ENCODE assay signal across 1 cellular context in the genomic region with DNA sequence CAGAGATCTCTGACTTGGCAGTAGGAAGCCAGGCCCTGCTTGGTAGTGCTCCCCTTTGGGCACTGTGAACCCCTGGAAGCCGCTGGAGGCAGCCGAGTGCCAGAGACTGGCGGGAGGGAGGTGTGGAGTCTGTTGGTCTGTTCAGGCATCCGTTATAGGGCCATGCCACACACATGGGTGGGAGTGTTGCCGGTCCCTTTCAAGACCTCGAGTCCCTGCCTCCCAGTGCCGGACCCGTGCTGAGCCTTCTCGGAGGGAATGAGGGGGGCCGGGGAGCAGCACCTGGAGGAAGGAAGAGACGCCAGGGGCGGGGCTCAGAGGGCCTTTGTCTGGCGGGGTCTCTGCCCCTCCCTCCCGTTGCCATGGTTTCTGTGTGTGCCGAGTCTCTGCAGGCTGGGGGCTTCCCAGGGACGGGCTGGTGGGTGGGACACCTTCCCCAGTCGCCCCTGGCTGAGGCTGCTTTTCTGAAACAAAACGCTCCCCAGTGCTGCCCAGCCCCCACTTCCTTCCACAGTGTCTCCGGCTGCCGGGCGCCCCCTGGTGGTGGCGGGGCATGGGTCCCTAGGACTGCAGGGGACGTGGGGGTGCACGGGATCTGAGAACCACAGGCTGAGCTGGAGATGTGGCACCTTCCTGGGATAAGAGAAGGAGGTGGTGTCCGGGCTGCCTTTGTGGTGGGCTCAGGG.
TF ChIP-seq lines count a peak whose summit lies in the region.

No MANE protein-coding gene starts in this region.

TF ChIP-seq in K562, 482 proteins besides CTCF, POLR2A, EP300 and RAD21 (continues in another document):
- TF ChIP-seq, protein P1, sequence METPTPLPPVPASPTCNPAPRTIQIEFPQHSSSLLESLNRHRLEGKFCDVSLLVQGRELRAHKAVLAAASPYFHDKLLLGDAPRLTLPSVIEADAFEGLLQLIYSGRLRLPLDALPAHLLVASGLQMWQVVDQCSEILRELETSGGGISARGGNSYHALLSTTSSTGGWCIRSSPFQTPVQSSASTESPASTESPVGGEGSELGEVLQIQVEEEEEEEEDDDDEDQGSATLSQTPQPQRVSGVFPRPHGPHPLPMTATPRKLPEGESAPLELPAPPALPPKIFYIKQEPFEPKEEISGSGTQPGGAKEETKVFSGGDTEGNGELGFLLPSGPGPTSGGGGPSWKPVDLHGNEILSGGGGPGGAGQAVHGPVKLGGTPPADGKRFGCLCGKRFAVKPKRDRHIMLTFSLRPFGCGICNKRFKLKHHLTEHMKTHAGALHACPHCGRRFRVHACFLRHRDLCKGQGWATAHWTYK (CRISPR knock-in tag; IDR thresholded peaks at IDR 0.05): no peak
- TF ChIP-seq RB1 (IDR thresholded peaks at IDR 0.05; ENCODE audit: low read depth) (peak; percentile 79), SIN3B (IDR thresholded peaks at IDR 0.05; ENCODE audit: low read depth) (0 out of 2 replicates have a peak, but pooled peaks have one; percentile 10), GABPB1 (CRISPR knock-in tag; IDR thresholded peaks at IDR 0.05) (no peak; the same call in 1 of the 2 replicates), TOE1 (IDR thresholded peaks at IDR 0.05; ENCODE audit: borderline replicate concordance) (0 out of 2 replicates have a peak, but pooled peaks have one; percentile 43), TOE1 (CRISPR knock-in tag; IDR thresholded peaks at IDR 0.05; ENCODE audit: borderline replicate concordance, low read depth) (no peak), ELF2 (CRISPR knock-in tag; IDR thresholded peaks at IDR 0.05) (0 out of 2 replicates have a peak, but pooled peaks have one; percentile 20), YY1 (IDR thresholded peaks at IDR 0.05; ENCODE audit: borderline replicate concordance in 1 of 3, control insufficient read depth in 1 of 3, extremely low read depth in 1 of 3, insufficient read depth in 3 of 3, insufficient read length in 1 of 3, insufficient replicate concordance in 2 of 3, low read depth in 1 of 3, low read length in 2 of 3) (peak in 2 of 3 experiments; percentile 36 to 40), PTBP1 (IDR thresholded peaks at IDR 0.05; ENCODE audit: low read depth, low read length) (no peak), CHD2 (IDR thresholded peaks at IDR 0.05; ENCODE audit: low read depth, low read length) (peak; percentile 70), POLR2G (IDR thresholded peaks at IDR 0.05; ENCODE audit: low read depth, low read length) (peak; percentile 67), ZBTB7A (IDR thresholded peaks at IDR 0.05; ENCODE audit: borderline replicate concordance, control insufficient read depth, low read depth, low read length) (peak; percentile 73; the same call in 1 of the 2 replicates), ZNF444 (CRISPR knock-in tag; IDR thresholded peaks at IDR 0.05) (no peak), NONO (IDR thresholded peaks at IDR 0.05; ENCODE audit: low read depth in 2 of 2, low read length in 1 of 2) (peak in 1 of 2 experiments; percentile 18; a peak in 1 of 4 replicates), RAD51 (IDR thresholded peaks at IDR 0.05; ENCODE audit: borderline replicate concordance, low read depth) (no peak), PHF8 (IDR thresholded peaks at IDR 0.05; ENCODE audit: borderline replicate concordance, low read length) (peak; percentile 24; the same call in 1 of the 2 replicates), MAZ (CRISPR knock-in tag; conservative IDR thresholded peaks at IDR 0.05 in 1 of 2, IDR thresholded peaks at IDR 0.05 in 1 of 2) (peak; percentile 78 to 93), SAFB2 (IDR thresholded peaks at IDR 0.05; ENCODE audit: borderline replicate concordance, low read depth, low read length, severe bottlenecking) (no peak), KDM4B (IDR thresholded peaks at IDR 0.05; ENCODE audit: borderline replicate concordance in 2 of 2, low read depth in 1 of 2) (peak in 1 of 2 experiments; percentile 47; a peak in 1 of 4 replicates), FOXJ2 (tag; IDR thresholded peaks at IDR 0.05) (no peak), NR2C1 (IDR thresholded peaks at IDR 0.05) (no peak), NR2C1 (tag; IDR thresholded peaks at IDR 0.05) (no peak), RUNX1 (IDR thresholded peaks at IDR 0.05; ENCODE audit: low read depth) (no peak), TEAD1 (CRISPR knock-in tag; IDR thresholded peaks at IDR 0.05) (no peak), ZNF324 (CRISPR knock-in tag; IDR thresholded peaks at IDR 0.05) (no peak), ZNF316 (IDR thresholded peaks at IDR 0.05) (no peak), HMGN3 (IDR thresholded peaks at IDR 0.05; ENCODE audit: borderline replicate concordance, extremely low read depth, insufficient read length, low read depth, low read length) (peak; percentile 49), ZNF431 (CRISPR knock-in tag; IDR thresholded peaks at IDR 0.05) (0 out of 2 replicates have a peak, but pooled peaks have one; percentile 38), SMARCE1 (IDR thresholded peaks at IDR 0.05) (0 out of 2 replicates have a peak, but pooled peaks have one; percentile 15), TCFL5 (CRISPR knock-in tag; conservative IDR thresholded peaks at IDR 0.05) (no peak), SUPT5H (IDR thresholded peaks at IDR 0.05) (no peak), TAL1 (IDR thresholded peaks at IDR 0.05) (no peak), RCOR1 (IDR thresholded peaks at IDR 0.05; ENCODE audit: borderline replicate concordance in 1 of 2, low read depth in 2 of 2, low read length in 2 of 2) (peak in 1 of 2 experiments; percentile 24; a peak in 1 of 4 replicates), RBM17 (IDR thresholded peaks at IDR 0.05; ENCODE audit: borderline replicate concordance, low read depth, low read length) (no peak), CCNT2 (IDR thresholded peaks at IDR 0.05; ENCODE audit: borderline replicate concordance, extremely low read depth, insufficient read length, low read depth, low read length) (peak; percentile 34), NEUROD1 (IDR thresholded peaks at IDR 0.05; ENCODE audit: borderline replicate concordance, low read depth, low read length, partially characterized antibody) (peak; percentile 33), ZBED1 (IDR thresholded peaks at IDR 0.05) (0 out of 2 replicates have a peak, but pooled peaks have one; percentile 52)
- TF ChIP-seq, protein P2, sequence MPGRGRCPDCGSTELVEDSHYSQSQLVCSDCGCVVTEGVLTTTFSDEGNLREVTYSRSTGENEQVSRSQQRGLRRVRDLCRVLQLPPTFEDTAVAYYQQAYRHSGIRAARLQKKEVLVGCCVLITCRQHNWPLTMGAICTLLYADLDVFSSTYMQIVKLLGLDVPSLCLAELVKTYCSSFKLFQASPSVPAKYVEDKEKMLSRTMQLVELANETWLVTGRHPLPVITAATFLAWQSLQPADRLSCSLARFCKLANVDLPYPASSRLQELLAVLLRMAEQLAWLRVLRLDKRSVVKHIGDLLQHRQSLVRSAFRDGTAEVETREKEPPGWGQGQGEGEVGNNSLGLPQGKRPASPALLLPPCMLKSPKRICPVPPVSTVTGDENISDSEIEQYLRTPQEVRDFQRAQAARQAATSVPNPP (IDR thresholded peaks at IDR 0.05; ENCODE audit: borderline replicate concordance, insufficient read depth, insufficient read length): no peak
- TF ChIP-seq, protein P3, sequence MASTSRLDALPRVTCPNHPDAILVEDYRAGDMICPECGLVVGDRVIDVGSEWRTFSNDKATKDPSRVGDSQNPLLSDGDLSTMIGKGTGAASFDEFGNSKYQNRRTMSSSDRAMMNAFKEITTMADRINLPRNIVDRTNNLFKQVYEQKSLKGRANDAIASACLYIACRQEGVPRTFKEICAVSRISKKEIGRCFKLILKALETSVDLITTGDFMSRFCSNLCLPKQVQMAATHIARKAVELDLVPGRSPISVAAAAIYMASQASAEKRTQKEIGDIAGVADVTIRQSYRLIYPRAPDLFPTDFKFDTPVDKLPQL (IDR thresholded peaks at IDR 0.05; ENCODE audit: extremely low read depth, insufficient read length): no peak
- TF ChIP-seq, protein P4, sequence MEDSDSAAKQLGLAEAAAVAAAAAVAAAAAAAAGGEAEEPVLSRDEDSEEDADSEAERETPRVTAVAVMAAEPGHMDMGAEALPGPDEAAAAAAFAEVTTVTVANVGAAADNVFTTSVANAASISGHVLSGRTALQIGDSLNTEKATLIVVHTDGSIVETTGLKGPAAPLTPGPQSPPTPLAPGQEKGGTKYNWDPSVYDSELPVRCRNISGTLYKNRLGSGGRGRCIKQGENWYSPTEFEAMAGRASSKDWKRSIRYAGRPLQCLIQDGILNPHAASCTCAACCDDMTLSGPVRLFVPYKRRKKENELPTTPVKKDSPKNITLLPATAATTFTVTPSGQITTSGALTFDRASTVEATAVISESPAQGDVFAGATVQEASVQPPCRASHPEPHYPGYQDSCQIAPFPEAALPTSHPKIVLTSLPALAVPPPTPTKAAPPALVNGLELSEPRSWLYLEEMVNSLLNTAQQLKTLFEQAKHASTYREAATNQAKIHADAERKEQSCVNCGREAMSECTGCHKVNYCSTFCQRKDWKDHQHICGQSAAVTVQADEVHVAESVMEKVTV (CRISPR knock-in tag; IDR thresholded peaks at IDR 0.05): peak; percentile 73
- TF ChIP-seq, protein P5, sequence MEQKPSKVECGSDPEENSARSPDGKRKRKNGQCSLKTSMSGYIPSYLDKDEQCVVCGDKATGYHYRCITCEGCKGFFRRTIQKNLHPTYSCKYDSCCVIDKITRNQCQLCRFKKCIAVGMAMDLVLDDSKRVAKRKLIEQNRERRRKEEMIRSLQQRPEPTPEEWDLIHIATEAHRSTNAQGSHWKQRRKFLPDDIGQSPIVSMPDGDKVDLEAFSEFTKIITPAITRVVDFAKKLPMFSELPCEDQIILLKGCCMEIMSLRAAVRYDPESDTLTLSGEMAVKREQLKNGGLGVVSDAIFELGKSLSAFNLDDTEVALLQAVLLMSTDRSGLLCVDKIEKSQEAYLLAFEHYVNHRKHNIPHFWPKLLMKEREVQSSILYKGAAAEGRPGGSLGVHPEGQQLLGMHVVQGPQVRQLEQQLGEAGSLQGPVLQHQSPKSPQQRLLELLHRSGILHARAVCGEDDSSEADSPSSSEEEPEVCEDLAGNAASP (IDR thresholded peaks at IDR 0.05): no peak
- TF ChIP-seq, protein P6, sequence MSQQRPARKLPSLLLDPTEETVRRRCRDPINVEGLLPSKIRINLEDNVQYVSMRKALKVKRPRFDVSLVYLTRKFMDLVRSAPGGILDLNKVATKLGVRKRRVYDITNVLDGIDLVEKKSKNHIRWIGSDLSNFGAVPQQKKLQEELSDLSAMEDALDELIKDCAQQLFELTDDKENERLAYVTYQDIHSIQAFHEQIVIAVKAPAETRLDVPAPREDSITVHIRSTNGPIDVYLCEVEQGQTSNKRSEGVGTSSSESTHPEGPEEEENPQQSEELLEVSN (IDR thresholded peaks at IDR 0.05; ENCODE audit: borderline replicate concordance in 1 of 2, extremely low read depth in 1 of 2, insufficient read depth in 1 of 2, insufficient read length in 1 of 2, low read depth in 1 of 2, low read length in 1 of 2, poor library complexity in 1 of 2, severe bottlenecking in 1 of 2): no peak
- TF ChIP-seq, protein P7, sequence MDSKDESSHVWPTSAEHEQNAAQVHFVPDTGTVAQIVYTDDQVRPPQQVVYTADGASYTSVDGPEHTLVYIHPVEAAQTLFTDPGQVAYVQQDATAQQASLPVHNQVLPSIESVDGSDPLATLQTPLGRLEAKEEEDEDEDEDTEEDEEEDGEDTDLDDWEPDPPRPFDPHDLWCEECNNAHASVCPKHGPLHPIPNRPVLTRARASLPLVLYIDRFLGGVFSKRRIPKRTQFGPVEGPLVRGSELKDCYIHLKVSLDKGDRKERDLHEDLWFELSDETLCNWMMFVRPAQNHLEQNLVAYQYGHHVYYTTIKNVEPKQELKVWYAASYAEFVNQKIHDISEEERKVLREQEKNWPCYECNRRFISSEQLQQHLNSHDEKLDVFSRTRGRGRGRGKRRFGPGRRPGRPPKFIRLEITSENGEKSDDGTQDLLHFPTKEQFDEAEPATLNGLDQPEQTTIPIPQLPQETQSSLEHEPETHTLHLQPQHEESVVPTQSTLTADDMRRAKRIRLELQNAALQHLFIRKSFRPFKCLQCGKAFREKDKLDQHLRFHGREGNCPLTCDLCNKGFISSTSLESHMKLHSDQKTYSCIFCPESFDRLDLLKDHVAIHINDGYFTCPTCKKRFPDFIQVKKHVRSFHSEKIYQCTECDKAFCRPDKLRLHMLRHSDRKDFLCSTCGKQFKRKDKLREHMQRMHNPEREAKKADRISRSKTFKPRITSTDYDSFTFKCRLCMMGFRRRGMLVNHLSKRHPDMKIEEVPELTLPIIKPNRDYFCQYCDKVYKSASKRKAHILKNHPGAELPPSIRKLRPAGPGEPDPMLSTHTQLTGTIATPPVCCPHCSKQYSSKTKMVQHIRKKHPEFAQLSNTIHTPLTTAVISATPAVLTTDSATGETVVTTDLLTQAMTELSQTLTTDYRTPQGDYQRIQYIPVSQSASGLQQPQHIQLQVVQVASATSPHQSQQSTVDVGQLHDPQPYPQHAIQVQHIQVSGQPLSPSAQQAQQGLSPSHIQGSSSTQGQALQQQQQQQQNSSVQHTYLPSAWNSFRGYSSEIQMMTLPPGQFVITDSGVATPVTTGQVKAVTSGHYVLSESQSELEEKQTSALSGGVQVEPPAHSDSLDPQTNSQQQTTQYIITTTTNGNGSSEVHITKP (IDR thresholded peaks at IDR 0.05; ENCODE audit: partially characterized antibody): peak; percentile 82
- TF ChIP-seq, protein P8, sequence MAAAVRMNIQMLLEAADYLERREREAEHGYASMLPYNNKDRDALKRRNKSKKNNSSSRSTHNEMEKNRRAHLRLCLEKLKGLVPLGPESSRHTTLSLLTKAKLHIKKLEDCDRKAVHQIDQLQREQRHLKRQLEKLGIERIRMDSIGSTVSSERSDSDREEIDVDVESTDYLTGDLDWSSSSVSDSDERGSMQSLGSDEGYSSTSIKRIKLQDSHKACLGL (CRISPR knock-in tag; IDR thresholded peaks at IDR 0.05; ENCODE audit: borderline replicate concordance, poor library complexity, severe bottlenecking): no peak
- TF ChIP-seq, protein P9, sequence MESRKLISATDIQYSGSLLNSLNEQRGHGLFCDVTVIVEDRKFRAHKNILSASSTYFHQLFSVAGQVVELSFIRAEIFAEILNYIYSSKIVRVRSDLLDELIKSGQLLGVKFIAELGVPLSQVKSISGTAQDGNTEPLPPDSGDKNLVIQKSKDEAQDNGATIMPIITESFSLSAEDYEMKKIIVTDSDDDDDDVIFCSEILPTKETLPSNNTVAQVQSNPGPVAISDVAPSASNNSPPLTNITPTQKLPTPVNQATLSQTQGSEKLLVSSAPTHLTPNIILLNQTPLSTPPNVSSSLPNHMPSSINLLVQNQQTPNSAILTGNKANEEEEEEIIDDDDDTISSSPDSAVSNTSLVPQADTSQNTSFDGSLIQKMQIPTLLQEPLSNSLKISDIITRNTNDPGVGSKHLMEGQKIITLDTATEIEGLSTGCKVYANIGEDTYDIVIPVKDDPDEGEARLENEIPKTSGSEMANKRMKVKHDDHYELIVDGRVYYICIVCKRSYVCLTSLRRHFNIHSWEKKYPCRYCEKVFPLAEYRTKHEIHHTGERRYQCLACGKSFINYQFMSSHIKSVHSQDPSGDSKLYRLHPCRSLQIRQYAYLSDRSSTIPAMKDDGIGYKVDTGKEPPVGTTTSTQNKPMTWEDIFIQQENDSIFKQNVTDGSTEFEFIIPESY (CRISPR knock-in tag; IDR thresholded peaks at IDR 0.05): 0 out of 2 replicates have a peak, but pooled peaks have one; percentile 62
